9 cellular contexts compared by ENCODE assay signal in the genomic region with DNA sequence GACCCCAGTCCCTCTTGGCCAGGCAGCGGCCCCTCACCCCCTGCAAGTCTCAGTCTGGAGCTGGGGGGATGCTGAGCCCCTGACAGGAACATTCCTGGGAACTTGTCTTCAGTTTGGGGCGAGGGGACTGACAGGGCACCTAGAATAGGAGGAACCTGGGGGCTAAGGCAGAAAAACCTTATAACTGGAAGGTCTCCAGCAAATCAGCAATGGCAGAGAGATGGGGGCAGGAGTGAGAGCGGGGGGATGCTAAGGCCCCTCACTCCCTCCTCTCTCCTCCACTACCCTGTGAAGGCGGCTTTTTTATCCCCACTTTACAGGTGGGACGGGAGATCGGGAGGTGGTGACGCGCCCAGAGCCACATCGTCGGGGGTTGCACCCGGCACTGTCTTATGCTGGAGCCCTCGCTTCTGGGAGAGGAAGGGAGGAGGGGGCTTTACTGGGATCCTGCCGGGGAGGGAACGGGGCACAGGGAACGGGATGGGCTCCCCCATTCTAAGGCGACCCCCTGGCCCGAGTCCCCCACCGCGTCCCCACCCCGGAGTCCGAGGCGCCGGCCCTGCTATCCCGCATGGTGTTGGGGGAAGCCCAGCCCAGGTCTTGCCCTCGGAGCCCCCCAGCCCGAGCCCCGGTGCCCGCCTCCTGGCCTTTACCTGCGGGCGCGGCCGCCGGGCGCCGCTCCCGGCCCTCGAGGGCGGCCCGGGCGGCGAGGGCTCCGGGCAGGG. TPM values are rescaled to one million over a fixed set of nuclear protein-coding genes. Genes with fewer than 3 reads are reported as not detected.
A peak's percentile ranks its signal among the peaks of the same experiment; 100 is the strongest.
DNase-seq lines count a peak whose midpoint lies in the region; ATAC-seq and TF ChIP-seq lines count a peak whose summit lies in the region.
"Had no signal": no experiment of that assay in that cellular context is flagged by ENCODE, and none has a peak within 500 bp of the region (broad histone marks: within the 10 kb centered on the region; RNA-seq: fewer than 3 reads in every experiment).

No MANE protein-coding gene starts in this region.

- no peak for ATAC-seq in central memory CD8-positive, alpha-beta T cell (replicated peaks; ENCODE audit: extremely low read depth, poor library complexity, severe bottlenecking)
- ATAC-seq in naive thymus-derived CD8-positive, alpha-beta T cell = no peak
- no peak for ATAC-seq in GM19397 (IDR thresholded peaks at IDR 0.05; ENCODE audit: unreplicated experiment)

- no peak overlapping the region for H3K4me2 ChIP-seq in MM.1S (ENCODE audit: low read depth, low read length)

- peaks cover 22% of the 10 kb centered on the region for H3K4me1 Mint-ChIP-seq in activated naive CD4-positive, alpha-beta T cell treated with anti-CD3 and anti-CD28 coated beads, Interleukin-2, amount 50 U/mL, for 24 hours
- peaks cover 11% of the 10 kb centered on the region for H3K4me1 Mint-ChIP-seq in activated naive CD4-positive, alpha-beta T cell treated with anti-CD3 and anti-CD28 coated beads, Interleukin-2, amount 10 ng/mL, durations not matched to agents 7 days and 5 days
- peaks cover 27% of the 10 kb centered on the region for H3K4me1 Mint-ChIP-seq in central memory CD8-positive, alpha-beta T cell
- H3K4me1 Mint-ChIP-seq in naive thymus-derived CD8-positive, alpha-beta T cell = peaks cover 29 to 47% (median 37%) of the 10 kb centered on the region in 4 donors

- H3K36me3 ChIP-seq in urinary bladder (ENCODE audit: insufficient read depth) (no peaks in the 10 kb centered on the region), MM.1S (replicated peaks; ENCODE audit: insufficient read depth, low read length) (no peaks in the 10 kb centered on the region)

- no peak overlapping the region for H3K27ac Mint-ChIP-seq in activated naive CD4-positive, alpha-beta T cell treated with anti-CD3 and anti-CD28 coated beads, Interleukin-2, amount 50 U/mL, for 24 hours
- H3K27ac Mint-ChIP-seq in activated naive CD4-positive, alpha-beta T cell treated with anti-CD3 and anti-CD28 coated beads, Interleukin-2, amount 10 ng/mL, durations not matched to agents 7 days and 5 days = no peak overlapping the region
- peak overlapping the region; percentile 26 for H3K27ac Mint-ChIP-seq in central memory CD8-positive, alpha-beta T cell (ENCODE audit: low read depth)
- H3K27ac Mint-ChIP-seq in naive thymus-derived CD8-positive, alpha-beta T cell = peak overlapping the region in 6 of 10 donors; percentile 8 to 66 (median 40)

- H3K27me3 ChIP-seq in MM.1S (replicated peaks; ENCODE audit: insufficient read depth, low read length) = peaks cover 31% of the 10 kb centered on the region

- H2AFZ ChIP-seq in MM.1S (ENCODE audit: low read length) = no peak overlapping the region

- CTCF ChIA-PET in activated naive CD4-positive, alpha-beta T cell treated with anti-CD3 and anti-CD28 coated beads, Interleukin-2, amount 10 ng/mL, durations not matched to agents 7 days and 5 days (lab: Charles Lee) = no interaction called here

- no peaks in the 10 kb centered on the region for H3K9me3 ChIP-seq in MM.1S (replicated peaks; ENCODE audit: insufficient read depth, low read length)

- H3K4me1 ChIP-seq in urinary bladder (ENCODE audit: insufficient read depth) = no peaks in the 10 kb centered on the region
- no peaks in the 10 kb centered on the region for H3K4me1 ChIP-seq in MM.1S (ENCODE audit: low read length)

- no peaks in the 10 kb centered on the region for H4K20me1 ChIP-seq in MM.1S (ENCODE audit: insufficient read depth, low read length)

- POLR2A ChIA-PET in naive thymus-derived CD8-positive, alpha-beta T cell (lab: Charles Lee) = no interaction called here

- H3K9me3 Mint-ChIP-seq in activated naive CD4-positive, alpha-beta T cell treated with anti-CD3 and anti-CD28 coated beads, Interleukin-2, amount 50 U/mL, for 24 hours = no peaks in the 10 kb centered on the region
- no peaks in the 10 kb centered on the region for H3K9me3 Mint-ChIP-seq in activated naive CD4-positive, alpha-beta T cell treated with anti-CD3 and anti-CD28 coated beads, Interleukin-2, amount 10 ng/mL, durations not matched to agents 7 days and 5 days
- no peaks in the 10 kb centered on the region for H3K9me3 Mint-ChIP-seq in central memory CD8-positive, alpha-beta T cell
- H3K9me3 Mint-ChIP-seq in naive thymus-derived CD8-positive, alpha-beta T cell = no peaks in the 10 kb centered on the region

- no peaks in the 10 kb centered on the region for H3F3A ChIP-seq in MM.1S (ENCODE audit: insufficient read depth, low read length)

- TF ChIP-seq CTCF in MM.1S (IDR thresholded peaks at IDR 0.05; ENCODE audit: low read length) = no peak

- peaks cover 28% of the 10 kb centered on the region for H3K27me3 Mint-ChIP-seq in activated naive CD4-positive, alpha-beta T cell treated with anti-CD3 and anti-CD28 coated beads, Interleukin-2, amount 50 U/mL, for 24 hours
- peaks cover 73% of the 10 kb centered on the region for H3K27me3 Mint-ChIP-seq in activated naive CD4-positive, alpha-beta T cell treated with anti-CD3 and anti-CD28 coated beads, Interleukin-2, amount 10 ng/mL, durations not matched to agents 7 days and 5 days
- peaks cover 54% of the 10 kb centered on the region for H3K27me3 Mint-ChIP-seq in central memory CD8-positive, alpha-beta T cell
- H3K27me3 Mint-ChIP-seq in naive thymus-derived CD8-positive, alpha-beta T cell = peaks cover 19 to 40% (median 30%) of the 10 kb centered on the region in 5 donors

- WGBS in urinary bladder = 21% methylated on average over 42 of the region's 42 CpGs

- peak overlapping the region; percentile 75 for H3K4me3 Mint-ChIP-seq in activated naive CD4-positive, alpha-beta T cell treated with anti-CD3 and anti-CD28 coated beads, Interleukin-2, amount 50 U/mL, for 24 hours
- H3K4me3 Mint-ChIP-seq in activated naive CD4-positive, alpha-beta T cell treated with anti-CD3 and anti-CD28 coated beads, Interleukin-2, amount 10 ng/mL, durations not matched to agents 7 days and 5 days = no peak overlapping the region
- peak overlapping the region; percentile 59 for H3K4me3 Mint-ChIP-seq in central memory CD8-positive, alpha-beta T cell
- H3K4me3 Mint-ChIP-seq in naive thymus-derived CD8-positive, alpha-beta T cell = peak overlapping the region; percentile 64 to 84 (median 78)

- H3K4me3 ChIP-seq in urinary bladder (ENCODE audit: low read depth, low read length) (peak overlapping the region; percentile 56), MM.1S (ENCODE audit: low read length) (no peak overlapping the region)

- no peaks in the 10 kb centered on the region for H3K36me3 Mint-ChIP-seq in activated naive CD4-positive, alpha-beta T cell treated with anti-CD3 and anti-CD28 coated beads, Interleukin-2, amount 50 U/mL, for 24 hours
- H3K36me3 Mint-ChIP-seq in activated naive CD4-positive, alpha-beta T cell treated with anti-CD3 and anti-CD28 coated beads, Interleukin-2, amount 10 ng/mL, durations not matched to agents 7 days and 5 days = no peaks in the 10 kb centered on the region
- H3K36me3 Mint-ChIP-seq in central memory CD8-positive, alpha-beta T cell (ENCODE audit: insufficient read depth) = peaks cover 8% of the 10 kb centered on the region
- H3K36me3 Mint-ChIP-seq in naive thymus-derived CD8-positive, alpha-beta T cell = no peaks in the 10 kb centered on the region

- no peak overlapping the region for H3K27ac ChIP-seq in urinary bladder (ENCODE audit: low read depth)
- no peak overlapping the region for H3K27ac ChIP-seq in MM.1S (ENCODE audit: low read length)

- H3K79me2 ChIP-seq in MM.1S (ENCODE audit: low read length) = no peaks in the 10 kb centered on the region

- no peak for DNase-seq in activated naive CD4-positive, alpha-beta T cell treated with anti-CD3 and anti-CD28 coated beads, Interleukin-2, amount 10 ng/mL, durations not matched to agents 7 days and 5 days
- no peak for DNase-seq in central memory CD8-positive, alpha-beta T cell (ENCODE audit: low spot score in 2 of 2)
- no peak for DNase-seq in naive thymus-derived CD8-positive, alpha-beta T cell
- DNase-seq in NCI-H510A treated with DMSO at 0.1 percent for 48 hours (lab: John Stamatoyannopoulos, UW) = no peak
- DNase-seq in MM.1S = no peak
- DNase-seq: NK-92 treated with Interleukin-12 subunit alpha and Interleukin-12 subunit beta, amount 100 ng/mL, for 24 hours had no signal

- no peaks in the 10 kb centered on the region for H3K9me2 ChIP-seq in MM.1S (replicated peaks; ENCODE audit: insufficient read depth, low read length)

- no peak overlapping the region for H3K9ac ChIP-seq in MM.1S (ENCODE audit: low read length)

RNA-seq across cellular contexts. Expression of gene COL8A2, which starts 0.5 kb away (rescaled TPM):
- under 1 TPM; 0.22 to 0.31 TPM for total RNA-seq in naive thymus-derived CD8-positive, alpha-beta T cell
- under 1 TPM; 0.07 to 0.22 (median 0.15) TPM for polyA plus RNA-seq in naive thymus-derived CD8-positive, alpha-beta T cell
- 11.7 TPM for total RNA-seq in urinary bladder
- polyA plus RNA-seq in urinary bladder = 21.9 TPM

RNA-seq across cellular contexts. Expression of gene TRAPPC3, which starts 24.7 kb away (rescaled TPM):
- 10 to 100 TPM; 44.6 to 53.7 TPM for total RNA-seq in naive thymus-derived CD8-positive, alpha-beta T cell
- polyA plus RNA-seq in naive thymus-derived CD8-positive, alpha-beta T cell = 100 to 1,000 TPM in 2 of 3 donors, 10 to 100 TPM in 1; 99.9 to 115 (median 110) TPM
- 43.9 TPM for total RNA-seq in urinary bladder
- 76.9 TPM for polyA plus RNA-seq in urinary bladder

RNA-seq across cellular contexts. Expression of gene MAP7D1, which starts 31.4 kb away (rescaled TPM):
- 100 to 1,000 TPM; 266 to 275 TPM for total RNA-seq in naive thymus-derived CD8-positive, alpha-beta T cell
- polyA plus RNA-seq in naive thymus-derived CD8-positive, alpha-beta T cell = 10 to 100 TPM; 13.3 to 67.1 (median 20.1) TPM
- 31.7 TPM for total RNA-seq in urinary bladder
- polyA plus RNA-seq in urinary bladder = 144 TPM

RNA-seq across cellular contexts. Expression of gene ADPRS, which starts 35.9 kb away (rescaled TPM):
- total RNA-seq in naive thymus-derived CD8-positive, alpha-beta T cell = 10 to 100 TPM; 28.3 to 30.4 TPM
- 10 to 100 TPM in 2 of 3 donors, 1 to 10 TPM in 1; 9.9 to 24.8 (median 11.5) TPM for polyA plus RNA-seq in naive thymus-derived CD8-positive, alpha-beta T cell
- total RNA-seq in urinary bladder = 17.2 TPM
- polyA plus RNA-seq in urinary bladder = 26.3 TPM

RNA-seq across cellular contexts. Expression of gene TEKT2, which starts 40.7 kb away (rescaled TPM):
- not detected for total RNA-seq in naive thymus-derived CD8-positive, alpha-beta T cell
- polyA plus RNA-seq in naive thymus-derived CD8-positive, alpha-beta T cell = not detected
- total RNA-seq in urinary bladder = 0.37 TPM
- 0.13 TPM for polyA plus RNA-seq in urinary bladder

Comparison
In these comparisons a context has a peak if more than half of its experiments do, and no peak if none do; other contexts are left out.
1. H3K27ac Mint-ChIP-seq: peak in central memory CD8-positive, alpha-beta T cell (single experiment) and naive thymus-derived CD8-positive, alpha-beta T cell (6 of 10); none in activated naive CD4-positive, alpha-beta T cell treated with anti-CD3 and anti-CD28 coated beads, Interleukin-2, amount 50 U/mL, for 24 hours (single experiment) and activated naive CD4-positive, alpha-beta T cell treated with anti-CD3 and anti-CD28 coated beads, Interleukin-2, amount 10 ng/mL, durations not matched to agents 7 days and 5 days (single experiment).